In the genomic region with DNA sequence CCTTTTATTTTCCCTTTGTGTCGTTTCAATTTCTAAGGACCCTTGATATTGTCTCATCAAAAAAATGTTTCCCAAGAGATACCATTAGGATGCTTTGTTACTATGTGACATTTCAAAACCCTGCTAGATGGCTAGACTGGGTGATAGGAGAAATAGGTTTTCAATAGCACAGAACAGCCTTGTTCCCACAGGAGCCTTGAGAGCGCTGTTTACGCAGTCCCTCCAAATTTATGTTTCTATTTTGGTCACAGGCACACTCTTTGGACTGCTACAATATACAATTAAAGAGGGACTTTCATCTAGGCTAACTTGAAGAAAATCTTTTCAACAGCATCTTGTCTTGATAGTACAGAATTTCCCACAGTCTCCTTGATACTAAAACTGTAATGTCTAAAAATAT, we compare ENCODE assay signal across 25 cellular contexts. TPM values are rescaled to one million over a fixed set of nuclear protein-coding genes. Genes with fewer than 3 reads are reported as not detected.
DNase-seq lines count a peak whose midpoint lies in the region; ATAC-seq and TF ChIP-seq lines count a peak whose summit lies in the region.
"Had no signal": no experiment of that assay in that cellular context is flagged by ENCODE, and none has a peak within 500 bp of the region (broad histone marks: within the 10 kb centered on the region; RNA-seq: fewer than 3 reads in every experiment).

No MANE protein-coding gene starts in this region.

- H3K4me3 ChIP-seq in right cardiac atrium (ENCODE audit: low read length) = no peak overlapping the region
- H3K4me3 ChIP-seq in smooth muscle cell = no peak overlapping the region
- H3K4me3 ChIP-seq: A549, GM23248, HAP-1, SJSA1 had no signal

- TF ChIP-seq CTCF in brain (conservative IDR thresholded peaks at IDR 0.05) = no peak
- TF ChIP-seq CTCF in nephron progenitor cell (IDR thresholded peaks at IDR 0.05) = no peak
- TF ChIP-seq CTCF in smooth muscle cell (IDR thresholded peaks at IDR 0.05; ENCODE audit: borderline replicate concordance, insufficient read depth, poor library complexity, severe bottlenecking) = no peak

- H3K27ac ChIP-seq in right cardiac atrium (ENCODE audit: low read length) (no peak overlapping the region), smooth muscle cell (ENCODE audit: low read depth) (no peak overlapping the region)
- H3K27ac ChIP-seq: A549, C4-2B, GM23248, SJSA1 had no signal

- H3K4me1 ChIP-seq in right cardiac atrium (ENCODE audit: control insufficient read depth, insufficient read depth, low read length) (no peaks in the 10 kb centered on the region), smooth muscle cell (ENCODE audit: low read depth) (peaks cover 19% of the 10 kb centered on the region)
- H3K4me1 ChIP-seq: A549, Caco-2, SJSA1 had no signal

- H3K4me3 Mint-ChIP-seq in brain (peak overlapping the region in 4 of 5 experiments; percentile 20 to 62 (median 54)), nephron progenitor cell (no peak overlapping the region)
- H3K4me3 Mint-ChIP-seq: B cell; CD8-positive, alpha-beta T cell; HFFc6 had no signal

- 54% methylated on average over 3 of the region's 3 CpGs for WGBS in right cardiac atrium
- 74% methylated on average over 3 of the region's 3 CpGs for WGBS in smooth muscle cell (ENCODE audit: low lambda C conversion rate)

- H4K20me1 ChIP-seq in smooth muscle cell (ENCODE audit: low read depth) = no peaks in the 10 kb centered on the region

- no peaks in the 10 kb centered on the region for H3K79me2 ChIP-seq in smooth muscle cell (ENCODE audit: low read depth)

- peak overlapping the region in 3 of 5 experiments; percentile 65 to 93 (median 81) for H3K27ac Mint-ChIP-seq in brain
- H3K27ac Mint-ChIP-seq in nephron progenitor cell = peak overlapping the region; percentile 86
- H3K27ac Mint-ChIP-seq: B cell; CD8-positive, alpha-beta T cell; HFFc6 had no signal

- H3K4me1 Mint-ChIP-seq in brain (peaks cover 37% of the 10 kb centered on the region), nephron progenitor cell (peaks cover 30% of the 10 kb centered on the region)
- H3K4me1 Mint-ChIP-seq: B cell had no signal

- DNase-seq in left ventricle myocardium superior (no peak), right cardiac atrium (no peak), nephron progenitor cell (no peak), smooth muscle cell (lab: John Stamatoyannopoulos, UW; ENCODE audit: unreplicated experiment) (no peak), NOMO-1 treated with DMSO at 0.1 percent for 48 hours (lab: John Stamatoyannopoulos, UW; ENCODE audit: unreplicated experiment) (no peak)
- DNase-seq: Caco-2; CD8-positive, alpha-beta T cell; GM23248; HFFc6; IMR-90; KG1; MM.1S; NCI-H1694 treated with DMSO at 0.1 percent for 48 hours; NCI-H2081 treated with DMSO at 0.1 percent for 48 hours; NCI-H446; NCI-H524 treated with DMSO at 0.1 percent for 48 hours; NCI-H774; PC-3 had no signal

- H3K4me2 ChIP-seq in smooth muscle cell = no peak overlapping the region
- H3K4me2 ChIP-seq: A549 had no signal

- no peaks in the 10 kb centered on the region for H3K9me3 Mint-ChIP-seq in brain
- peaks cover 23% of the 10 kb centered on the region for H3K9me3 Mint-ChIP-seq in nephron progenitor cell
- H3K9me3 Mint-ChIP-seq: CD8-positive, alpha-beta T cell; HFFc6 had no signal

- no peak overlapping the region for H3K9ac ChIP-seq in smooth muscle cell (ENCODE audit: low read depth)
- H3K9ac ChIP-seq: GM23248 had no signal

- H2AFZ ChIP-seq in smooth muscle cell (ENCODE audit: low read depth) = no peak overlapping the region
- H2AFZ ChIP-seq: GM23248 had no signal

- no peaks in the 10 kb centered on the region for H3F3A ChIP-seq in smooth muscle cell (ENCODE audit: low read depth)

- intact Hi-C loops in left ventricle myocardium superior (cut with micrococcal nuclease) = no loop called here
- intact Hi-C loops in right cardiac atrium (cut with DNase I) = no loop called here

- H3K27me3 Mint-ChIP-seq in brain = no peaks in the 10 kb centered on the region
- H3K27me3 Mint-ChIP-seq in nephron progenitor cell (ENCODE audit: low read depth, poor library complexity) = peaks cover 3% of the 10 kb centered on the region
- H3K27me3 Mint-ChIP-seq: B cell had no signal

- H3K27me3 ChIP-seq in right cardiac atrium (ENCODE audit: control insufficient read depth, insufficient read depth) (no peaks in the 10 kb centered on the region), smooth muscle cell (ENCODE audit: low read depth) (no peaks in the 10 kb centered on the region)
- H3K27me3 ChIP-seq: SJSA1 had no signal

- ATAC-seq in left ventricle myocardium superior (peak; percentile 64), right cardiac atrium (no peak), HG02938 (IDR thresholded peaks at IDR 0.05; ENCODE audit: unreplicated experiment) (no peak)
- ATAC-seq: A549; CD8-positive, alpha-beta T cell; PC-3 had no signal

- peaks cover 29% of the 10 kb centered on the region for H3K36me3 Mint-ChIP-seq in brain
- H3K36me3 Mint-ChIP-seq in nephron progenitor cell (ENCODE audit: low read depth) = peaks cover 49% of the 10 kb centered on the region

- no peaks in the 10 kb centered on the region for H3K36me3 ChIP-seq in smooth muscle cell (ENCODE audit: low read depth)

- H3K9me3 ChIP-seq in right cardiac atrium (ENCODE audit: control insufficient read depth, low read length) = no peaks in the 10 kb centered on the region
- no peaks in the 10 kb centered on the region for H3K9me3 ChIP-seq in smooth muscle cell (replicated peaks; ENCODE audit: low read depth)
- H3K9me3 ChIP-seq: A549, Caco-2, HAP-1, SJSA1 had no signal

RNA-seq across cellular contexts. Expression of a gene that starts 23.0 kb away (rescaled TPM):
- 3.0 TPM for total RNA-seq in left ventricle myocardium superior
- 1 to 10 TPM; 2.8 to 4.1 (median 3.8) TPM for total RNA-seq in right cardiac atrium
- polyA plus RNA-seq in right cardiac atrium = 2.3 TPM
- polyA plus RNA-seq in brain (ENCODE audit: insufficient read depth, low read depth, low replicate concordance) = 7.9 TPM
- total RNA-seq in smooth muscle cell = 6.1 and 7.5 TPM in 2 replicates
- polyA plus RNA-seq in smooth muscle cell = 2.1 and 3.9 TPM in 2 replicates

RNA-seq across cellular contexts. Expression of a gene that starts 24.8 kb away (rescaled TPM):
- total RNA-seq in left ventricle myocardium superior (17.7 TPM), right cardiac atrium (10 to 100 TPM; 19.1 to 19.9 (median 19.5) TPM), smooth muscle cell (11.0 and 14.3 TPM in 2 replicates)
- polyA plus RNA-seq in right cardiac atrium (6.5 TPM), brain (ENCODE audit: insufficient read depth, low read depth, low replicate concordance) (7.1 TPM), smooth muscle cell (0.93 and 1.4 TPM in 2 replicates)
